9 cellular contexts compared by ENCODE assay signal in genomic region chr3:104564045-104564643, GRCh38.
DNase-seq lines count a peak whose midpoint lies in the region; ATAC-seq, FAIRE-seq and TF ChIP-seq lines count a peak whose summit lies in the region.
"Had no signal": no experiment of that assay in that cellular context is flagged by ENCODE, and none has a peak within 500 bp of the region (broad histone marks: within the 10 kb centered on the region; RNA-seq: fewer than 3 reads in every experiment).

No MANE protein-coding gene starts in this region.

- H3K9me1 ChIP-seq in endothelial cell of umbilical vein (replicated peaks; ENCODE audit: control insufficient read depth, extremely low read depth, insufficient read depth, low read length), result no peaks in the 10 kb centered on the region

- H3K4me3 ChIP-seq in endothelial cell of umbilical vein (replicated peaks in 1 of 3; ENCODE audit: insufficient read depth in 1 of 3, low read depth in 1 of 3, low read length in 3 of 3) (no peak overlapping the region), uterus (no peak overlapping the region)
- H3K4me3 ChIP-seq: BLaER1 treated with 17β-estradiol and CSF1 and Interleukin-3, amounts not matched to agents 10 nM and 100 nM had no signal

- H3K4me1 Mint-ChIP-seq in activated CD4-positive, alpha-beta memory T cell treated with anti-CD3 and anti-CD28 coated beads for 36 hours (ENCODE audit: low read depth), result no peaks in the 10 kb centered on the region

- H3K27me3 ChIP-seq in endothelial cell of umbilical vein (ENCODE audit: control insufficient read depth in 2 of 2, insufficient read depth in 2 of 2, low read length in 2 of 2) (no peaks in the 10 kb centered on the region), uterus (no peaks in the 10 kb centered on the region)
- H3K27me3 ChIP-seq: BLaER1 treated with 17β-estradiol and CSF1 and Interleukin-3, amounts not matched to agents 10 nM and 100 nM had no signal

- TF ChIP-seq CTCF in endothelial cell of umbilical vein (IDR thresholded peaks at IDR 0.05; ENCODE audit: extremely low read depth in 1 of 2, insufficient read depth in 1 of 2, low read depth in 1 of 2, low read length in 2 of 2) (peak; percentile 45 to 52), omental fat pad (IDR thresholded peaks at IDR 0.05) (no peak), uterus (IDR thresholded peaks at IDR 0.05) (peak; percentile 11 to 46 (median 26))

- dilution Hi-C loops in endothelial cell of umbilical vein (cut with MboI; ENCODE audit: extremely low pct_ligation_motif_present, low sequenced_read_pairs), result no loop called here

- no TSS peak for BruUV-seq in endothelial cell of umbilical vein (replicated peaks; lab: Mats Ljungman, UMichigan)

- CTCF ChIA-PET in activated CD4-positive, alpha-beta memory T cell treated with anti-CD3 and anti-CD28 coated beads for 36 hours (lab: Charles Lee), result interaction anchor here (0.6 to 1.7 kb wide), 4 partner anchors 9 to 625 kb away, joined by 3 to 5 read pairs (median 4); no protein-coding TSS in a partner anchor
- CTCF ChIA-PET in endothelial cell of umbilical vein (lab: Charles Lee), result interaction anchor here (0.6 kb wide), 1 partner anchor 315 kb away, joined by 3 read pairs; no protein-coding TSS in a partner anchor

- H4K20me1 ChIP-seq in endothelial cell of umbilical vein (replicated peaks; ENCODE audit: control insufficient read depth, extremely low read depth, insufficient read depth, low read length), result no peaks in the 10 kb centered on the region
- H4K20me1 ChIP-seq: BLaER1 treated with 17β-estradiol and CSF1 and Interleukin-3, amounts not matched to agents 10 nM and 100 nM had no signal

- no peaks in the 10 kb centered on the region for H3K9me3 ChIP-seq in endothelial cell of umbilical vein (replicated peaks; ENCODE audit: control insufficient read depth, insufficient read depth, low read length)
- no peaks in the 10 kb centered on the region for H3K9me3 ChIP-seq in uterus

- no peak overlapping the region for H3K27ac ChIP-seq in endothelial cell of umbilical vein (ENCODE audit: insufficient read depth, low read depth, low read length)
- no peak overlapping the region for H3K27ac ChIP-seq in uterus
- H3K27ac ChIP-seq: BLaER1 treated with 17β-estradiol and CSF1 and Interleukin-3, amounts not matched to agents 10 nM and 100 nM had no signal

- ATAC-seq in omental fat pad (ENCODE audit: low FRiP score) (no peak), GM19467 (IDR thresholded peaks at IDR 0.05; ENCODE audit: unreplicated experiment) (no peak)

- POLR2A ChIA-PET in activated CD4-positive, alpha-beta memory T cell treated with anti-CD3 and anti-CD28 coated beads for 36 hours (lab: Charles Lee), result no interaction called here
- POLR2A ChIA-PET in endothelial cell of umbilical vein (lab: Charles Lee), result no interaction called here

- TF ChIP-seq POLR2A in endothelial cell of umbilical vein (IDR thresholded peaks at IDR 0.05; ENCODE audit: low read depth, low read length) (no peak), uterus (IDR thresholded peaks at IDR 0.05) (no peak)

- H3K4me3 Mint-ChIP-seq in activated CD4-positive, alpha-beta memory T cell treated with anti-CD3 and anti-CD28 coated beads for 36 hours, result no peak overlapping the region

- H3K4me2 ChIP-seq in endothelial cell of umbilical vein (ENCODE audit: insufficient read depth, low read length), result no peak overlapping the region
- H3K4me2 ChIP-seq: BLaER1 treated with 17β-estradiol and CSF1 and Interleukin-3, amounts not matched to agents 10 nM and 100 nM had no signal

- H3K4me1 ChIP-seq in endothelial cell of umbilical vein (ENCODE audit: control insufficient read depth, extremely low read depth, insufficient read depth, low read length) (no peaks in the 10 kb centered on the region), uterus (no peaks in the 10 kb centered on the region)
- H3K4me1 ChIP-seq: BLaER1 treated with 17β-estradiol and CSF1 and Interleukin-3, amounts not matched to agents 10 nM and 100 nM had no signal

- DNase-seq in NCI-H1417 (lab: John Stamatoyannopoulos, UW) (peak; percentile 25 to 68 (median 46)), NCI-H1417 treated with DMSO at 0.1 percent for 48 hours (lab: John Stamatoyannopoulos, UW) (no peak), NCI-H1092 (lab: John Stamatoyannopoulos, UW) (peak; percentile 28), endothelial cell of umbilical vein (ENCODE audit: low read depth, low spot score) (peak; percentile 47), omental fat pad (ENCODE audit: low spot score) (peak; percentile 48), uterus (peak in 1 of 2 donors; percentile 21)
- peak; percentile 70 for DNase-seq in activated CD4-positive, alpha-beta memory T cell treated with anti-CD3 and anti-CD28 coated beads for 36 hours

- H3K9me3 Mint-ChIP-seq in activated CD4-positive, alpha-beta memory T cell treated with anti-CD3 and anti-CD28 coated beads for 36 hours, result no peaks in the 10 kb centered on the region

- no peaks in the 10 kb centered on the region for H3K79me2 ChIP-seq in endothelial cell of umbilical vein (ENCODE audit: control insufficient read depth, insufficient read depth, low read length)

- H3K27ac Mint-ChIP-seq in activated CD4-positive, alpha-beta memory T cell treated with anti-CD3 and anti-CD28 coated beads for 36 hours, result no peak overlapping the region

- H3K36me3 Mint-ChIP-seq in activated CD4-positive, alpha-beta memory T cell treated with anti-CD3 and anti-CD28 coated beads for 36 hours, result no peaks in the 10 kb centered on the region

- H3K27me3 Mint-ChIP-seq in activated CD4-positive, alpha-beta memory T cell treated with anti-CD3 and anti-CD28 coated beads for 36 hours, result peaks cover 2% of the 10 kb centered on the region

- no peak overlapping the region for H3K9ac ChIP-seq in endothelial cell of umbilical vein (replicated peaks; ENCODE audit: extremely low read depth, insufficient read depth, low read length)
- H3K9ac ChIP-seq: BLaER1 treated with 17β-estradiol and CSF1 and Interleukin-3, amounts not matched to agents 10 nM and 100 nM had no signal

- H2AFZ ChIP-seq in endothelial cell of umbilical vein (ENCODE audit: low read depth, low read length), result no peak overlapping the region

- no peaks in the 10 kb centered on the region for H3K36me3 ChIP-seq in endothelial cell of umbilical vein (ENCODE audit: control insufficient read depth in 2 of 2, extremely low read depth in 1 of 2, insufficient read depth in 2 of 2, low read length in 2 of 2)
- no peaks in the 10 kb centered on the region for H3K36me3 ChIP-seq in uterus
- H3K36me3 ChIP-seq: BLaER1 treated with 17β-estradiol and CSF1 and Interleukin-3, amounts not matched to agents 10 nM and 100 nM had no signal

- no peak for FAIRE-seq in endothelial cell of umbilical vein (lab: Jason Lieb, UNC)

- intact Hi-C loops in activated CD4-positive, alpha-beta memory T cell treated with anti-CD3 and anti-CD28 coated beads for 36 hours (cut with micrococcal nuclease), result loop anchor here (1.0 to 2.0 kb wide), 2 partner anchors 805 to 955 kb away; no protein-coding TSS in a partner anchor
- intact Hi-C loops in endothelial cell of umbilical vein (cut with micrococcal nuclease), result loop anchor here (1.0 kb wide), 2 partner anchors 802 to 955 kb away; partner anchors contain the start of gene ALCAM
- intact Hi-C loops in uterus (cut with DNase I; ENCODE audit: low total_unique reads), result no loop called here

TF ChIP-seq in endothelial cell of umbilical vein, 7 proteins besides CTCF, POLR2A, EP300 and RAD21:
- TF ChIP-seq FOS (IDR thresholded peaks at IDR 0.05; ENCODE audit: borderline replicate concordance, insufficient read depth, low read length) (no peak), POLR2AphosphoS5 (IDR thresholded peaks at IDR 0.05; ENCODE audit: insufficient read depth, low read depth, low read length) (no peak), EZH2 (IDR thresholded peaks at IDR 0.05; ENCODE audit: borderline replicate concordance, low read depth, low read length, severe bottlenecking) (no peak), JUN (IDR thresholded peaks at IDR 0.05; ENCODE audit: borderline replicate concordance, insufficient read depth, insufficient read length, low read depth) (no peak), MYC (IDR thresholded peaks at IDR 0.05; ENCODE audit: low read depth, low read length) (no peak)
- TF ChIP-seq, protein P1, sequence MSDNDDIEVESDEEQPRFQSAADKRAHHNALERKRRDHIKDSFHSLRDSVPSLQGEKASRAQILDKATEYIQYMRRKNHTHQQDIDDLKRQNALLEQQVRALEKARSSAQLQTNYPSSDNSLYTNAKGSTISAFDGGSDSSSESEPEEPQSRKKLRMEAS (IDR thresholded peaks at IDR 0.05; ENCODE audit: insufficient read depth, insufficient read length), result no peak

Comparison
In these comparisons a context has a peak if more than half of its experiments do, and no peak if none do; other contexts are left out.
1. CTCF ChIP-seq: peak in endothelial cell of umbilical vein (2 of 2) and uterus (4 of 4); none in omental fat pad (0 of 3).